9 cellular contexts compared by ENCODE assay signal in genomic region chr9:137445930-137446431, GRCh38. TPM values are rescaled to one million over a fixed set of nuclear protein-coding genes. Genes with fewer than 3 reads are reported as not detected.
DNase-seq lines count a peak whose midpoint lies in the region; ATAC-seq and TF ChIP-seq lines count a peak whose summit lies in the region.
"Had no signal": no experiment of that assay in that cellular context is flagged by ENCODE, and none has a peak within 500 bp of the region (broad histone marks: within the 10 kb centered on the region; RNA-seq: fewer than 3 reads in every experiment).

No MANE protein-coding gene starts in this region.

- no peak overlapping the region for H3K27ac ChIP-seq in PC-3 (ENCODE audit: low read length)

- H4K20me1 ChIP-seq in PC-3 (ENCODE audit: low read length) = no peaks in the 10 kb centered on the region

- no peak overlapping the region for H3K9ac ChIP-seq in PC-3 (ENCODE audit: low read length)

- POLR2A ChIA-PET in PC-3 (lab: Charles Lee; ENCODE audit: unreplicated experiment) = interaction anchor here (0.6 kb wide), 1 partner anchor 105 kb away, joined by 4 read pairs; no protein-coding TSS in a partner anchor

- ATAC-seq in PC-3 = peak; percentile 3; the same call in 1 of the 2 replicates
- ATAC-seq in GM21529 (IDR thresholded peaks at IDR 0.05; ENCODE audit: unreplicated experiment) = no peak
- no peak for ATAC-seq in GM18511 (IDR thresholded peaks at IDR 0.05; ENCODE audit: unreplicated experiment)

- intact Hi-C loops in PC-3 (cut with micrococcal nuclease) = loop anchor here (5.0 kb wide), 1 partner anchor 159 kb away; no protein-coding TSS in a partner anchor

- CTCF ChIA-PET in PC-3 (lab: Charles Lee) = interaction anchor here (0.8 kb wide), 1 partner anchor 159 kb away, joined by 4 read pairs; no protein-coding TSS in a partner anchor

- H3K27me3 ChIP-seq in BE2C (peaks cover 4% of the 10 kb centered on the region; the same call in 1 of the 2 replicates), PC-3 (ENCODE audit: low read length) (no peaks in the 10 kb centered on the region)

- H3K4me2 ChIP-seq in PC-3 (ENCODE audit: low read length) = peak overlapping the region; percentile 84

- no peaks in the 10 kb centered on the region for H3F3A ChIP-seq in PC-3 (ENCODE audit: low read length, unreplicated experiment)

- BruUV-seq in PC-3 (replicated peaks; lab: Mats Ljungman, UMichigan) = no TSS peak

- 0 out of 2 replicates have a peak overlapping the region, but pooled peaks have one; percentile 64 for H2AFZ ChIP-seq in PC-3 (ENCODE audit: low read length)

- peaks cover 17% of the 10 kb centered on the region for H3K36me3 ChIP-seq in BE2C
- no peaks in the 10 kb centered on the region for H3K36me3 ChIP-seq in PC-3 (ENCODE audit: low read depth, low read length)

- H3K4me3 ChIP-seq in BE2C (ENCODE audit: low read depth, low read length) (no peak overlapping the region), PC-3 (ENCODE audit: low read length) (peak overlapping the region; percentile 47; the same call in 1 of the 2 replicates)

- peak; percentile 12 for DNase-seq in BE2C
- DNase-seq in DMS79 treated with DMSO at 0.1 percent for 48 hours (lab: John Stamatoyannopoulos, UW) = peak; percentile 49
- no peak for DNase-seq in PC-3
- DNase-seq in kidney tubule cell (ENCODE audit: low spot score) = peak; percentile 42
- no peak for DNase-seq in stimulated activated CD4-positive, alpha-beta T cell treated with anti-CD3 and anti-CD28 coated beads, Interleukin-1b, Interleukin-23, amount 100 ng/mL, for 48 hours
- DNase-seq in NCI-H446 (lab: John Stamatoyannopoulos, UW) = no peak

- H3K9me3 ChIP-seq in BE2C (no peaks in the 10 kb centered on the region), PC-3 (ENCODE audit: low read length) (no peaks in the 10 kb centered on the region)

- no peaks in the 10 kb centered on the region for H3K9me2 ChIP-seq in PC-3 (replicated peaks; ENCODE audit: low read length)

- TF ChIP-seq CTCF in BE2C (IDR thresholded peaks at IDR 0.05; ENCODE audit: low read depth, low read length) (no peak), PC-3 (conservative IDR thresholded peaks at IDR 0.05; ENCODE audit: low read depth, low read length) (no peak)

- H3K79me2 ChIP-seq in PC-3 (ENCODE audit: low read length) = no peaks in the 10 kb centered on the region

- H3K4me1 ChIP-seq in BE2C (peaks cover 6% of the 10 kb centered on the region), PC-3 (ENCODE audit: insufficient read depth, low read length) (peaks cover 7% of the 10 kb centered on the region; the same call in 1 of the 2 replicates)

RNA-seq across cellular contexts. Expression of gene ENTPD8, which starts 4.8 kb away (rescaled TPM):
- 0.20 TPM for polyA plus RNA-seq in BE2C (2012; ENCODE audit: insufficient read depth, insufficient read length, low read depth)
- 0.17 TPM in 1 of 2 replicates, not detected in the other for total RNA-seq in PC-3 (2014; rRNA removed)
- total RNA-seq: frontal cortex had no signal

RNA-seq across cellular contexts. Expression of gene NSMF, which starts 13.2 kb away (rescaled TPM):
- 457 TPM for polyA plus RNA-seq in BE2C (2012; ENCODE audit: insufficient read depth, insufficient read length, low read depth)
- 29.5 and 30.8 TPM in 2 replicates for total RNA-seq in PC-3 (2014; rRNA removed)

RNA-seq across cellular contexts. Expression of gene NOXA1, which starts 22.8 kb away (rescaled TPM):
- not detected for polyA plus RNA-seq in BE2C (2012; ENCODE audit: insufficient read depth, insufficient read length, low read depth)
- total RNA-seq in PC-3 (2014; rRNA removed) = 0.51 and 1.6 TPM in 2 replicates

RNA-seq across cellular contexts. Expression of gene EXD3, which starts 23.0 kb away (rescaled TPM):
- polyA plus RNA-seq in BE2C (2012; ENCODE audit: insufficient read depth, insufficient read length, low read depth) = 22.0 TPM
- 1.9 and 3.1 TPM in 2 replicates for total RNA-seq in PC-3 (2014; rRNA removed)

Comparison
In these comparisons a context has a peak if more than half of its experiments do, and no peak if none do; other contexts are left out.
1. DNase-seq: peak in BE2C (single experiment), DMS79 treated with DMSO at 0.1 percent for 48 hours (single experiment) and kidney tubule cell (single experiment); none in PC-3 (single experiment), stimulated activated CD4-positive, alpha-beta T cell treated with anti-CD3 and anti-CD28 coated beads, Interleukin-1b, Interleukin-23, amount 100 ng/mL, for 48 hours (single experiment) and NCI-H446 (0 of 2).